In the genomic region with DNA sequence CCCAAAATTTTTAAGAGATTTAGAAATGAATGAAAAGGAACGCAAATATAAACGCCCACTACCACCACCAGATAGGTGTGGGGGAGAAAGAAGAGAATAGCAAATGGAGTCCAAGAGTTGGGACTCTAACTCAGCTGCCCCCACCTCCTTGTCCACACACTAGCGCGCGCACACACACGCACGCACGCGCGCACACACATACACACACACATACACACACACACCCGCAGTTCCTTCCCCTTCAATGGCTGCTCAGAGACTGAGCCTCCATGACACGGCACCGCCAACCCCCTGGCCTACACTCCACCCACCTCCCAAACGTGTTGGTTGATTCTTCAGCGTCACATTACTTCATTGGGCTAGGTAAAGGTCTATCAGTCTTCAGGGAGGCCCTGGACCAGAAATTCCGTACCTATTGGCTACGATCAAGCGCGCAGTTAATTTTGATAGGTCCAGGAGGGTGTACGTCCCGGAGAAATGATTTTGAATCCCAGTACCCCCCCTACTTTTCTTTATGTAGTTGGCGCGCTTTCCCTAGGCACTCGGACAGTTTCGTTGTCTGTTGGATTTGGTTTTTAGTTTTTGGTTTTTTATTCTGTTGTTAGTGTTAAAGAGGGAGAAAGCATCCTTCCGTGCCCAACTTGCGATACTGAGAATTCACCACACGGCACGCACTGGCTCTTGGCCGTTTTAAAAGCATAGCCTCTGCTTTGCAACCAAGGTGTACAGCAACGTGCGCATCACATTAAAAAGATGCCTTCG, we compare ENCODE assay signal across 1 cellular context.
TF ChIP-seq lines count a peak whose summit lies in the region.

A gene (minus strand): TSS at position 261 of the 762 bp plus-strand sequence. CDS start 326 bp downstream, outside the sequence.

TF ChIP-seq in HepG2, 621 proteins besides CTCF, POLR2A, EP300 and RAD21 (continued from another document and continues in another):
- TF ChIP-seq MEIS2 (CRISPR knock-in tag; IDR thresholded peaks at IDR 0.05): peak; percentile 70; the same call in 1 of the 2 replicates
- TF ChIP-seq, protein P1, sequence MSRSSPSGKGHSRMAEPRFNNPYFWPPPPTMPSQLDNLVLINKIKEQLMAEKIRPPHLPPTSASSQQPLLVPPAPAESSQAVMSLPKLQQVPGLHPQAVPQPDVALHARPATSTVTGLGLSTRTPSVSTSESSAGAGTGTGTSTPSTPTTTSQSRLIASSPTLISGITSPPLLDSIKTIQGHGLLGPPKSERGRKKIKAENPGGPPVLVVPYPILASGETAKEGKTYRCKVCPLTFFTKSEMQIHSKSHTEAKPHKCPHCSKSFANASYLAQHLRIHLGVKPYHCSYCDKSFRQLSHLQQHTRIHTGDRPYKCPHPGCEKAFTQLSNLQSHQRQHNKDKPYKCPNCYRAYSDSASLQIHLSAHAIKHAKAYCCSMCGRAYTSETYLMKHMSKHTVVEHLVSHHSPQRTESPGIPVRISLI (CRISPR knock-in tag; IDR thresholded peaks at IDR 0.05; ENCODE audit: borderline replicate concordance): no peak
- no peak for TF ChIP-seq ZNF432 (CRISPR knock-in tag; IDR thresholded peaks at IDR 0.05; ENCODE audit: borderline replicate concordance)
- no peak for TF ChIP-seq CCAR2 (optimal IDR thresholded peaks at IDR 0.05; ENCODE audit: low read depth, low read length)
- TF ChIP-seq, protein P2, sequence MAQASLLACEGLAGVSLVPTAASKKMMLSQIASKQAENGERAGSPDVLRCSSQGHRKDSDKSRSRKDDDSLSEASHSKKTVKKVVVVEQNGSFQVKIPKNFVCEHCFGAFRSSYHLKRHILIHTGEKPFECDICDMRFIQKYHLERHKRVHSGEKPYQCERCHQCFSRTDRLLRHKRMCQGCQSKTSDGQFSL (CRISPR knock-in tag; IDR thresholded peaks at IDR 0.05): peak; percentile 73; the same call in 1 of the 2 replicates
- peak; percentile 63; the same call in 1 of the 2 replicates for TF ChIP-seq ZBTB42 (CRISPR knock-in tag; IDR thresholded peaks at IDR 0.05)
- TF ChIP-seq, protein P3, sequence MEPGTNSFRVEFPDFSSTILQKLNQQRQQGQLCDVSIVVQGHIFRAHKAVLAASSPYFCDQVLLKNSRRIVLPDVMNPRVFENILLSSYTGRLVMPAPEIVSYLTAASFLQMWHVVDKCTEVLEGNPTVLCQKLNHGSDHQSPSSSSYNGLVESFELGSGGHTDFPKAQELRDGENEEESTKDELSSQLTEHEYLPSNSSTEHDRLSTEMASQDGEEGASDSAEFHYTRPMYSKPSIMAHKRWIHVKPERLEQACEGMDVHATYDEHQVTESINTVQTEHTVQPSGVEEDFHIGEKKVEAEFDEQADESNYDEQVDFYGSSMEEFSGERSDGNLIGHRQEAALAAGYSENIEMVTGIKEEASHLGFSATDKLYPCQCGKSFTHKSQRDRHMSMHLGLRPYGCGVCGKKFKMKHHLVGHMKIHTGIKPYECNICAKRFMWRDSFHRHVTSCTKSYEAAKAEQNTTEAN (CRISPR knock-in tag; conservative IDR thresholded peaks at IDR 0.05): peak; percentile 100
- TF ChIP-seq MTF2 (CRISPR knock-in tag; IDR thresholded peaks at IDR 0.05; ENCODE audit: borderline replicate concordance): 0 out of 2 replicates have a peak, but pooled peaks have one; percentile 33
- TF ChIP-seq HNRNPH1 (optimal IDR thresholded peaks at IDR 0.05; ENCODE audit: low read depth, low read length): no peak
- TF ChIP-seq ZNF354B (CRISPR knock-in tag; IDR thresholded peaks at IDR 0.05): no peak
- 0 out of 2 replicates have a peak, but pooled peaks have one; percentile 65 for TF ChIP-seq ZBTB8A (CRISPR knock-in tag; IDR thresholded peaks at IDR 0.05; ENCODE audit: borderline replicate concordance, low read depth)
- peak; percentile 48; the same call in 1 of the 2 replicates for TF ChIP-seq SIN3A (IDR thresholded peaks at IDR 0.05; ENCODE audit: borderline replicate concordance, low read depth, low read length)
- TF ChIP-seq MYNN (CRISPR knock-in tag; IDR thresholded peaks at IDR 0.05; ENCODE audit: low read depth): peak; percentile 61; the same call in 1 of the 2 replicates
- peak; percentile 94 for TF ChIP-seq HOXA9 (CRISPR knock-in tag; IDR thresholded peaks at IDR 0.05; ENCODE audit: borderline replicate concordance)
- TF ChIP-seq ZNF282 (IDR thresholded peaks at IDR 0.05; ENCODE audit: partially characterized antibody): no peak
- peak; percentile 68; the same call in 1 of the 2 replicates for TF ChIP-seq ZBTB38 (CRISPR knock-in tag; IDR thresholded peaks at IDR 0.05)
- no peak for TF ChIP-seq ZNF20 (CRISPR knock-in tag; IDR thresholded peaks at IDR 0.05)
- TF ChIP-seq RNF2 (conservative IDR thresholded peaks at IDR 0.05; ENCODE audit: low read depth): no peak
- TF ChIP-seq POGZ (CRISPR knock-in tag; IDR thresholded peaks at IDR 0.05): peak; percentile 69
- peak; percentile 95; the same call in 1 of the 2 replicates for TF ChIP-seq ZNF780A (CRISPR knock-in tag; IDR thresholded peaks at IDR 0.05)
- TF ChIP-seq, protein P4, sequence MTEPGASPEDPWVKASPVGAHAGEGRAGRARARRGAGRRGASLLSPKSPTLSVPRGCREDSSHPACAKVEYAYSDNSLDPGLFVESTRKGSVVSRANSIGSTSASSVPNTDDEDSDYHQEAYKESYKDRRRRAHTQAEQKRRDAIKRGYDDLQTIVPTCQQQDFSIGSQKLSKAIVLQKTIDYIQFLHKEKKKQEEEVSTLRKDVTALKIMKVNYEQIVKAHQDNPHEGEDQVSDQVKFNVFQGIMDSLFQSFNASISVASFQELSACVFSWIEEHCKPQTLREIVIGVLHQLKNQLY (CRISPR knock-in tag; IDR thresholded peaks at IDR 0.05): no peak; the same call in 1 of the 2 replicates
- TF ChIP-seq, protein P5, sequence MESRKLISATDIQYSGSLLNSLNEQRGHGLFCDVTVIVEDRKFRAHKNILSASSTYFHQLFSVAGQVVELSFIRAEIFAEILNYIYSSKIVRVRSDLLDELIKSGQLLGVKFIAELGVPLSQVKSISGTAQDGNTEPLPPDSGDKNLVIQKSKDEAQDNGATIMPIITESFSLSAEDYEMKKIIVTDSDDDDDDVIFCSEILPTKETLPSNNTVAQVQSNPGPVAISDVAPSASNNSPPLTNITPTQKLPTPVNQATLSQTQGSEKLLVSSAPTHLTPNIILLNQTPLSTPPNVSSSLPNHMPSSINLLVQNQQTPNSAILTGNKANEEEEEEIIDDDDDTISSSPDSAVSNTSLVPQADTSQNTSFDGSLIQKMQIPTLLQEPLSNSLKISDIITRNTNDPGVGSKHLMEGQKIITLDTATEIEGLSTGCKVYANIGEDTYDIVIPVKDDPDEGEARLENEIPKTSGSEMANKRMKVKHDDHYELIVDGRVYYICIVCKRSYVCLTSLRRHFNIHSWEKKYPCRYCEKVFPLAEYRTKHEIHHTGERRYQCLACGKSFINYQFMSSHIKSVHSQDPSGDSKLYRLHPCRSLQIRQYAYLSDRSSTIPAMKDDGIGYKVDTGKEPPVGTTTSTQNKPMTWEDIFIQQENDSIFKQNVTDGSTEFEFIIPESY (CRISPR knock-in tag; IDR thresholded peaks at IDR 0.05): peak; percentile 36; the same call in 1 of the 2 replicates
- no peak for TF ChIP-seq ATAD3A (CRISPR knock-in tag; IDR thresholded peaks at IDR 0.05)
- 0 out of 2 replicates have a peak, but pooled peaks have one; percentile 45 for TF ChIP-seq ZSCAN30 (CRISPR knock-in tag; IDR thresholded peaks at IDR 0.05)
- TF ChIP-seq, protein P6, sequence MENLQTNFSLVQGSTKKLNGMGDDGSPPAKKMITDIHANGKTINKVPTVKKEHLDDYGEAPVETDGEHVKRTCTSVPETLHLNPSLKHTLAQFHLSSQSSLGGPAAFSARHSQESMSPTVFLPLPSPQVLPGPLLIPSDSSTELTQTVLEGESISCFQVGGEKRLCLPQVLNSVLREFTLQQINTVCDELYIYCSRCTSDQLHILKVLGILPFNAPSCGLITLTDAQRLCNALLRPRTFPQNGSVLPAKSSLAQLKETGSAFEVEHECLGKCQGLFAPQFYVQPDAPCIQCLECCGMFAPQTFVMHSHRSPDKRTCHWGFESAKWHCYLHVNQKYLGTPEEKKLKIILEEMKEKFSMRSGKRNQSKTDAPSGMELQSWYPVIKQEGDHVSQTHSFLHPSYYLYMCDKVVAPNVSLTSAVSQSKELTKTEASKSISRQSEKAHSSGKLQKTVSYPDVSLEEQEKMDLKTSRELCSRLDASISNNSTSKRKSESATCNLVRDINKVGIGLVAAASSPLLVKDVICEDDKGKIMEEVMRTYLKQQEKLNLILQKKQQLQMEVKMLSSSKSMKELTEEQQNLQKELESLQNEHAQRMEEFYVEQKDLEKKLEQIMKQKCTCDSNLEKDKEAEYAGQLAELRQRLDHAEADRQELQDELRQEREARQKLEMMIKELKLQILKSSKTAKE (CRISPR knock-in tag; IDR thresholded peaks at IDR 0.05; ENCODE audit: borderline replicate concordance): peak; percentile 76
- TF ChIP-seq FLYWCH1 (CRISPR knock-in tag; IDR thresholded peaks at IDR 0.05): no peak
- no peak for TF ChIP-seq MAF1 (CRISPR knock-in tag; IDR thresholded peaks at IDR 0.05; ENCODE audit: borderline replicate concordance)
- peak; percentile 64 for TF ChIP-seq GABPB1 (CRISPR knock-in tag; IDR thresholded peaks at IDR 0.05)
- TF ChIP-seq PAF1 (CRISPR knock-in tag; IDR thresholded peaks at IDR 0.05): no peak
- TF ChIP-seq, protein P7, sequence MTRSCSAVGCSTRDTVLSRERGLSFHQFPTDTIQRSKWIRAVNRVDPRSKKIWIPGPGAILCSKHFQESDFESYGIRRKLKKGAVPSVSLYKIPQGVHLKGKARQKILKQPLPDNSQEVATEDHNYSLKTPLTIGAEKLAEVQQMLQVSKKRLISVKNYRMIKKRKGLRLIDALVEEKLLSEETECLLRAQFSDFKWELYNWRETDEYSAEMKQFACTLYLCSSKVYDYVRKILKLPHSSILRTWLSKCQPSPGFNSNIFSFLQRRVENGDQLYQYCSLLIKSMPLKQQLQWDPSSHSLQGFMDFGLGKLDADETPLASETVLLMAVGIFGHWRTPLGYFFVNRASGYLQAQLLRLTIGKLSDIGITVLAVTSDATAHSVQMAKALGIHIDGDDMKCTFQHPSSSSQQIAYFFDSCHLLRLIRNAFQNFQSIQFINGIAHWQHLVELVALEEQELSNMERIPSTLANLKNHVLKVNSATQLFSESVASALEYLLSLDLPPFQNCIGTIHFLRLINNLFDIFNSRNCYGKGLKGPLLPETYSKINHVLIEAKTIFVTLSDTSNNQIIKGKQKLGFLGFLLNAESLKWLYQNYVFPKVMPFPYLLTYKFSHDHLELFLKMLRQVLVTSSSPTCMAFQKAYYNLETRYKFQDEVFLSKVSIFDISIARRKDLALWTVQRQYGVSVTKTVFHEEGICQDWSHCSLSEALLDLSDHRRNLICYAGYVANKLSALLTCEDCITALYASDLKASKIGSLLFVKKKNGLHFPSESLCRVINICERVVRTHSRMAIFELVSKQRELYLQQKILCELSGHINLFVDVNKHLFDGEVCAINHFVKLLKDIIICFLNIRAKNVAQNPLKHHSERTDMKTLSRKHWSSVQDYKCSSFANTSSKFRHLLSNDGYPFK (CRISPR knock-in tag; IDR thresholded peaks at IDR 0.05; ENCODE audit: borderline replicate concordance): peak; percentile 85; the same call in 1 of the 2 replicates
- TF ChIP-seq HNRNPK (IDR thresholded peaks at IDR 0.05; ENCODE audit: low read depth, low read length, poor library complexity, severe bottlenecking): no peak
- TF ChIP-seq TEAD2 (CRISPR knock-in tag; IDR thresholded peaks at IDR 0.05): no peak
- TF ChIP-seq ZNF709 (CRISPR knock-in tag; IDR thresholded peaks at IDR 0.05): peak; percentile 44; the same call in 1 of the 2 replicates
- 0 out of 2 replicates have a peak, but pooled peaks have one; percentile 25 for TF ChIP-seq SIX4 (CRISPR knock-in tag; IDR thresholded peaks at IDR 0.05)
- TF ChIP-seq, protein P8, sequence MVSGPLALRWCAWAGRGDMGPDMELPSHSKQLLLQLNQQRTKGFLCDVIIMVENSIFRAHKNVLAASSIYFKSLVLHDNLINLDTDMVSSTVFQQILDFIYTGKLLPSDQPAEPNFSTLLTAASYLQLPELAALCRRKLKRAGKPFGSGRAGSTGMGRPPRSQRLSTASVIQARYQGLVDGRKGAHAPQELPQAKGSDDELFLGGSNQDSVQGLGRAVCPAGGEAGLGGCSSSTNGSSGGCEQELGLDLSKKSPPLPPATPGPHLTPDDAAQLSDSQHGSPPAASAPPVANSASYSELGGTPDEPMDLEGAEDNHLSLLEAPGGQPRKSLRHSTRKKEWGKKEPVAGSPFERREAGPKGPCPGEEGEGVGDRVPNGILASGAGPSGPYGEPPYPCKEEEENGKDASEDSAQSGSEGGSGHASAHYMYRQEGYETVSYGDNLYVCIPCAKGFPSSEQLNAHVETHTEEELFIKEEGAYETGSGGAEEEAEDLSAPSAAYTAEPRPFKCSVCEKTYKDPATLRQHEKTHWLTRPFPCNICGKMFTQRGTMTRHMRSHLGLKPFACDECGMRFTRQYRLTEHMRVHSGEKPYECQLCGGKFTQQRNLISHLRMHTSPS (CRISPR knock-in tag; IDR thresholded peaks at IDR 0.05; ENCODE audit: low read depth): no peak; the same call in 1 of the 2 replicates
- TF ChIP-seq, protein P9, sequence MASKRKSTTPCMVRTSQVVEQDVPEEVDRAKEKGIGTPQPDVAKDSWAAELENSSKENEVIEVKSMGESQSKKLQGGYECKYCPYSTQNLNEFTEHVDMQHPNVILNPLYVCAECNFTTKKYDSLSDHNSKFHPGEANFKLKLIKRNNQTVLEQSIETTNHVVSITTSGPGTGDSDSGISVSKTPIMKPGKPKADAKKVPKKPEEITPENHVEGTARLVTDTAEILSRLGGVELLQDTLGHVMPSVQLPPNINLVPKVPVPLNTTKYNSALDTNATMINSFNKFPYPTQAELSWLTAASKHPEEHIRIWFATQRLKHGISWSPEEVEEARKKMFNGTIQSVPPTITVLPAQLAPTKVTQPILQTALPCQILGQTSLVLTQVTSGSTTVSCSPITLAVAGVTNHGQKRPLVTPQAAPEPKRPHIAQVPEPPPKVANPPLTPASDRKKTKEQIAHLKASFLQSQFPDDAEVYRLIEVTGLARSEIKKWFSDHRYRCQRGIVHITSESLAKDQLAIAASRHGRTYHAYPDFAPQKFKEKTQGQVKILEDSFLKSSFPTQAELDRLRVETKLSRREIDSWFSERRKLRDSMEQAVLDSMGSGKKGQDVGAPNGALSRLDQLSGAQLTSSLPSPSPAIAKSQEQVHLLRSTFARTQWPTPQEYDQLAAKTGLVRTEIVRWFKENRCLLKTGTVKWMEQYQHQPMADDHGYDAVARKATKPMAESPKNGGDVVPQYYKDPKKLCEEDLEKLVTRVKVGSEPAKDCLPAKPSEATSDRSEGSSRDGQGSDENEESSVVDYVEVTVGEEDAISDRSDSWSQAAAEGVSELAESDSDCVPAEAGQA (IDR thresholded peaks at IDR 0.05; ENCODE audit: low read depth): peak; percentile 91
- TF ChIP-seq, protein P9 (CRISPR knock-in tag; IDR thresholded peaks at IDR 0.05; ENCODE audit: borderline replicate concordance): 0 out of 2 replicates have a peak, but pooled peaks have one; percentile 53
- TF ChIP-seq BRCA1 (CRISPR knock-in tag; IDR thresholded peaks at IDR 0.05): no peak
